ENCODE assay signal across 1 cellular context in the genomic region with DNA sequence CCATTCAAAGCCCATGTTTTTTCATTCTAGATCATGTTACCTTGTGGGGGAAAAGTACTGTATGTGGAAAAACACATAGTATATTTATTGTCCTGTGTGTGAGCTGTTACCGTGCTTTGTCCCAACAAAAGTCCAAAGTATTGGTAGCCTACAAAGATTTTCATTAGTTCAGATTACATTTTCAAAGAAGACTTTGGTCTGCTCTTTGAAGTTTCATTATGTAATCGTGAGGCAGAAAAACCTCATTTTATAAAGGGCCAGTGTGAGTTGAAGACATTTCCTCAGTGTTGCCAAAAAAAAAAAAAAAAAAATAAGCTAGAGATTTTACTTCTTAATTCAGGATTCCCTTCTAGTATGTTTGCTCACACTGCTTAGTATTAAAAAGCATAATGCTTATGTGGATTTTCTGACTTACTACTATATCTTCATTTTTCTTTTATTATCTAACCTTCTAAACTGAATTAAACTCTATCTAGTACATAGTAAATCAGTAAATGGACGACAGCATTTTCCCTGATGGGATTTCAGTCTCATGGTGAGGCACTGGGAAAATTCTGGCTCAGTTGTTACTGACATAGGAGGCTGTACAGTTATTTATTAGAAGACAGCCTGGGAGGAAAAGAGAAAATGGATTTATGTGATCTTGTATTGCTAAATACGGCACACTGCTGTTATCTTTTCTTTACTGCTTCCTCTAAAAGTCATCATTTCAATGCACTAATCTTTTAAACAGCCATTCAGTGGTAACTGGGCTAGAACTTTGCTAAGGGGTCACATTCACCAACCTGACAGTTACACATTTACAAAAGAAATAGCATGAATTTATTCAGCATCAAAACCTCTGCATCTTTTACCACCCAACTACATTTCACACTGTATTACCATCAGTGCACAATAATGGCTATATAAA.
TF ChIP-seq lines count a peak whose summit lies in the region.

No MANE protein-coding gene starts in this region.

TF ChIP-seq in HepG2, 621 proteins besides CTCF, POLR2A, EP300 and RAD21 (continued from another document and continues in another):
- TF ChIP-seq, protein P1, sequence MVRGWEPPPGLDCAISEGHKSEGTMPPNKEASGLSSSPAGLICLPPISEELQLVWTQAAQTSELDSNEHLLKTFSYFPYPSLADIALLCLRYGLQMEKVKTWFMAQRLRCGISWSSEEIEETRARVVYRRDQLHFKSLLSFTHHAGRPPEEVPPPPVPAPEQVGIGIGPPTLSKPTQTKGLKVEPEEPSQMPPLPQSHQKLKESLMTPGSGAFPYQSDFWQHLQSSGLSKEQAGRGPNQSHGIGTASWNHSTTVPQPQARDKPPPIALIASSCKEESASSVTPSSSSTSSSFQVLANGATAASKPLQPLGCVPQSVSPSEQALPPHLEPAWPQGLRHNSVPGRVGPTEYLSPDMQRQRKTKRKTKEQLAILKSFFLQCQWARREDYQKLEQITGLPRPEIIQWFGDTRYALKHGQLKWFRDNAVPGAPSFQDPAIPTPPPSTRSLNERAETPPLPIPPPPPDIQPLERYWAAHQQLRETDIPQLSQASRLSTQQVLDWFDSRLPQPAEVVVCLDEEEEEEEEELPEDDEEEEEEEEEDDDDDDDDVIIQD (CRISPR knock-in tag; IDR thresholded peaks at IDR 0.05; ENCODE audit: low read depth): peak; percentile 76; the same call in 1 of the 2 replicates
- TF ChIP-seq CC2D1A (CRISPR knock-in tag; IDR thresholded peaks at IDR 0.05) (no peak), SAFB2 (CRISPR knock-in tag; IDR thresholded peaks at IDR 0.05; ENCODE audit: borderline replicate concordance, low read depth) (no peak), ZFP1 (CRISPR knock-in tag; IDR thresholded peaks at IDR 0.05) (peak; percentile 77; the same call in 1 of the 2 replicates), ATF7-NPFF (CRISPR knock-in tag; IDR thresholded peaks at IDR 0.05; ENCODE audit: low read depth) (0 out of 2 replicates have a peak, but pooled peaks have one; percentile 26), ZBTB40 (IDR thresholded peaks at IDR 0.05) (no peak), ZBTB40 (CRISPR knock-in tag; IDR thresholded peaks at IDR 0.05) (no peak), NONO (IDR thresholded peaks at IDR 0.05) (no peak), NONO (CRISPR knock-in tag; conservative IDR thresholded peaks at IDR 0.05) (no peak), ZNF883 (CRISPR knock-in tag; IDR thresholded peaks at IDR 0.05; ENCODE audit: not compliant biosample characterization) (no peak), POLR2AphosphoS5 (IDR thresholded peaks at IDR 0.05; ENCODE audit: low read depth, low read length) (0 out of 2 replicates have a peak, but pooled peaks have one; percentile 11), ZNF230 (CRISPR knock-in tag; IDR thresholded peaks at IDR 0.05) (no peak), RBM22 (optimal IDR thresholded peaks at IDR 0.05; ENCODE audit: low read length) (no peak), GATAD2A (CRISPR knock-in tag; IDR thresholded peaks at IDR 0.05) (peak; percentile 89), RARA (CRISPR knock-in tag; IDR thresholded peaks at IDR 0.05) (peak; percentile 63; the same call in 1 of the 2 replicates), EEA1 (CRISPR knock-in tag; IDR thresholded peaks at IDR 0.05; ENCODE audit: borderline replicate concordance) (no peak), ZNF382 (CRISPR knock-in tag; IDR thresholded peaks at IDR 0.05; ENCODE audit: borderline replicate concordance) (no peak), ZNF792 (CRISPR knock-in tag; IDR thresholded peaks at IDR 0.05) (peak; percentile 18; the same call in 1 of the 2 replicates), ZNF33B (CRISPR knock-in tag; IDR thresholded peaks at IDR 0.05) (no peak), FOXO4 (CRISPR knock-in tag; conservative IDR thresholded peaks at IDR 0.05) (no peak), TCF7 (IDR thresholded peaks at IDR 0.05; ENCODE audit: low read depth) (peak; percentile 90), ZBTB10 (CRISPR knock-in tag; IDR thresholded peaks at IDR 0.05; ENCODE audit: borderline replicate concordance) (no peak), ZNF331 (CRISPR knock-in tag; IDR thresholded peaks at IDR 0.05) (peak; percentile 76), GFI1 (CRISPR knock-in tag; IDR thresholded peaks at IDR 0.05; ENCODE audit: borderline replicate concordance) (peak; percentile 70; the same call in 1 of the 2 replicates), ZNF326 (CRISPR knock-in tag; IDR thresholded peaks at IDR 0.05; ENCODE audit: borderline replicate concordance) (no peak), REL (CRISPR knock-in tag; conservative IDR thresholded peaks at IDR 0.05) (no peak), CREBL2 (CRISPR knock-in tag; IDR thresholded peaks at IDR 0.05; ENCODE audit: borderline replicate concordance) (no peak)
- TF ChIP-seq, protein P2, sequence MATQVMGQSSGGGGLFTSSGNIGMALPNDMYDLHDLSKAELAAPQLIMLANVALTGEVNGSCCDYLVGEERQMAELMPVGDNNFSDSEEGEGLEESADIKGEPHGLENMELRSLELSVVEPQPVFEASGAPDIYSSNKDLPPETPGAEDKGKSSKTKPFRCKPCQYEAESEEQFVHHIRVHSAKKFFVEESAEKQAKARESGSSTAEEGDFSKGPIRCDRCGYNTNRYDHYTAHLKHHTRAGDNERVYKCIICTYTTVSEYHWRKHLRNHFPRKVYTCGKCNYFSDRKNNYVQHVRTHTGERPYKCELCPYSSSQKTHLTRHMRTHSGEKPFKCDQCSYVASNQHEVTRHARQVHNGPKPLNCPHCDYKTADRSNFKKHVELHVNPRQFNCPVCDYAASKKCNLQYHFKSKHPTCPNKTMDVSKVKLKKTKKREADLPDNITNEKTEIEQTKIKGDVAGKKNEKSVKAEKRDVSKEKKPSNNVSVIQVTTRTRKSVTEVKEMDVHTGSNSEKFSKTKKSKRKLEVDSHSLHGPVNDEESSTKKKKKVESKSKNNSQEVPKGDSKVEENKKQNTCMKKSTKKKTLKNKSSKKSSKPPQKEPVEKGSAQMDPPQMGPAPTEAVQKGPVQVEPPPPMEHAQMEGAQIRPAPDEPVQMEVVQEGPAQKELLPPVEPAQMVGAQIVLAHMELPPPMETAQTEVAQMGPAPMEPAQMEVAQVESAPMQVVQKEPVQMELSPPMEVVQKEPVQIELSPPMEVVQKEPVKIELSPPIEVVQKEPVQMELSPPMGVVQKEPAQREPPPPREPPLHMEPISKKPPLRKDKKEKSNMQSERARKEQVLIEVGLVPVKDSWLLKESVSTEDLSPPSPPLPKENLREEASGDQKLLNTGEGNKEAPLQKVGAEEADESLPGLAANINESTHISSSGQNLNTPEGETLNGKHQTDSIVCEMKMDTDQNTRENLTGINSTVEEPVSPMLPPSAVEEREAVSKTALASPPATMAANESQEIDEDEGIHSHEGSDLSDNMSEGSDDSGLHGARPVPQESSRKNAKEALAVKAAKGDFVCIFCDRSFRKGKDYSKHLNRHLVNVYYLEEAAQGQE (IDR thresholded peaks at IDR 0.05; ENCODE audit: borderline replicate concordance in 1 of 2, low read depth in 1 of 2, low read length in 2 of 2): peak in 1 of 2 experiments; percentile 39; a peak in 1 of 4 replicates
- TF ChIP-seq, protein P3, sequence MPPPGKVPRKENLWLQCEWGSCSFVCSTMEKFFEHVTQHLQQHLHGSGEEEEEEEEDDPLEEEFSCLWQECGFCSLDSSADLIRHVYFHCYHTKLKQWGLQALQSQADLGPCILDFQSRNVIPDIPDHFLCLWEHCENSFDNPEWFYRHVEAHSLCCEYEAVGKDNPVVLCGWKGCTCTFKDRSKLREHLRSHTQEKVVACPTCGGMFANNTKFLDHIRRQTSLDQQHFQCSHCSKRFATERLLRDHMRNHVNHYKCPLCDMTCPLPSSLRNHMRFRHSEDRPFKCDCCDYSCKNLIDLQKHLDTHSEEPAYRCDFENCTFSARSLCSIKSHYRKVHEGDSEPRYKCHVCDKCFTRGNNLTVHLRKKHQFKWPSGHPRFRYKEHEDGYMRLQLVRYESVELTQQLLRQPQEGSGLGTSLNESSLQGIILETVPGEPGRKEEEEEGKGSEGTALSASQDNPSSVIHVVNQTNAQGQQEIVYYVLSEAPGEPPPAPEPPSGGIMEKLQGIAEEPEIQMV (CRISPR knock-in tag; IDR thresholded peaks at IDR 0.05; ENCODE audit: low read depth): no peak
